25 cellular contexts compared by ENCODE assay signal in genomic region chr2:55027226-55027625, GRCh38. TPM values are rescaled to one million over a fixed set of nuclear protein-coding genes. Genes with fewer than 3 reads are reported as not detected.
A peak's percentile ranks its signal among the peaks of the same experiment; 100 is the strongest.
DNase-seq lines count a peak whose midpoint lies in the region; ATAC-seq and TF ChIP-seq lines count a peak whose summit lies in the region.
"Had no signal": no experiment of that assay in that cellular context is flagged by ENCODE, and none has a peak within 500 bp of the region (broad histone marks: within the 10 kb centered on the region; RNA-seq: fewer than 3 reads in every experiment).

No MANE protein-coding gene starts in this region.

- intact Hi-C loops in tibial artery (cut with DNase I; ENCODE audit: low total_unique reads) (no loop called here), posterior vena cava (cut with DNase I) (no loop called here)

- H3F3A ChIP-seq in GM23338 (replicated peaks; ENCODE audit: low read depth) (no peaks in the 10 kb centered on the region), neural progenitor cell (ENCODE audit: low read depth) (peaks cover 13% of the 10 kb centered on the region)

- H3K4me3 ChIP-seq in BLaER1 treated with 17β-estradiol and CSF1 and Interleukin-3, amounts not matched to agents 10 nM and 100 nM = no peak overlapping the region
- H3K4me3 ChIP-seq in GM23338 (no peak overlapping the region), neural progenitor cell (no peak overlapping the region), tibial artery (no peak overlapping the region)
- H3K4me3 ChIP-seq: K562 had no signal

- DNase-seq in GM23338 (ENCODE audit: low spot score) (no peak), cerebellar cortex (ENCODE audit: low spot score) (peak; percentile 54), neural progenitor cell (ENCODE audit: low spot score) (no peak), NCI-H82 (lab: John Stamatoyannopoulos, UW) (no peak), tibial artery (no peak), ACHN (no peak), posterior vena cava (ENCODE audit: low spot score) (no peak)
- DNase-seq: AML-193; Caco-2; CD8-positive, alpha-beta T cell; EL; GF-D8; HCEC 1CT; NCI-H1105 treated with DMSO at 0.1 percent for 48 hours; NCI-H146; NCI-H1930; NCI-H2107; NCI-H524 treated with DMSO at 0.1 percent for 48 hours; NCI-H774; NK-92 treated with Interleukin-12 subunit alpha and Interleukin-12 subunit beta, amount 100 ng/mL, for 24 hours; Right ventricle myocardium superior; RPMI8226 had no signal

- H3K36me3 ChIP-seq in BLaER1 treated with 17β-estradiol and CSF1 and Interleukin-3, amounts not matched to agents 10 nM and 100 nM = peaks cover 0 to 91% (median 50%) of the 10 kb centered on the region in 11 experiments; a peak in 18 of 22 replicates
- H3K36me3 ChIP-seq in GM23338 (ENCODE audit: insufficient read depth) (no peaks in the 10 kb centered on the region), neural progenitor cell (peaks cover 3% of the 10 kb centered on the region), tibial artery (no peaks in the 10 kb centered on the region)

- peaks cover 55 to 100% (median 85%) of the 10 kb centered on the region in 11 experiments for H4K20me1 ChIP-seq in BLaER1 treated with 17β-estradiol and CSF1 and Interleukin-3, amounts not matched to agents 10 nM and 100 nM
- H4K20me1 ChIP-seq in GM23338 (replicated peaks; ENCODE audit: insufficient read depth) (peaks cover 51% of the 10 kb centered on the region), neural progenitor cell (ENCODE audit: low read depth) (peaks cover 37% of the 10 kb centered on the region)

- no peak; the same call in 2 of the 3 replicates for ATAC-seq in GM23338
- ATAC-seq: K562 had no signal

- TF ChIP-seq CTCF in GM23338 (conservative IDR thresholded peaks at IDR 0.05; ENCODE audit: low read depth in 2 of 2) (no peak), neural progenitor cell (IDR thresholded peaks at IDR 0.05) (no peak), tibial artery (IDR thresholded peaks at IDR 0.05) (no peak)

- H3K27ac Mint-ChIP-seq in GM23338 (no peak overlapping the region), neural progenitor cell (no peak overlapping the region)
- H3K27ac Mint-ChIP-seq: CD8-positive, alpha-beta T cell had no signal

- H3K4me1 Mint-ChIP-seq in GM23338 (peaks cover 24% of the 10 kb centered on the region), neural progenitor cell (no peaks in the 10 kb centered on the region)

- no peaks in the 10 kb centered on the region for H3K9me2 ChIP-seq in GM23338 (ENCODE audit: insufficient read depth)

- no peaks in the 10 kb centered on the region for H3K27me3 ChIP-seq in BLaER1 treated with 17β-estradiol and CSF1 and Interleukin-3, amounts not matched to agents 10 nM and 100 nM
- no peaks in the 10 kb centered on the region for H3K27me3 ChIP-seq in GM23338 (ENCODE audit: insufficient read depth)
- no peaks in the 10 kb centered on the region for H3K27me3 ChIP-seq in neural progenitor cell
- no peaks in the 10 kb centered on the region for H3K27me3 ChIP-seq in tibial artery

- no peak overlapping the region for H3K4me3 Mint-ChIP-seq in GM23338
- H3K4me3 Mint-ChIP-seq in neural progenitor cell = no peak overlapping the region
- H3K4me3 Mint-ChIP-seq: CD8-positive, alpha-beta T cell had no signal

- 0 out of 22 replicates have a peak, but pooled peaks cover 0 to 7% (median 0%) of the 10 kb centered on the region in 11 experiments for H3K9me3 ChIP-seq in BLaER1 treated with 17β-estradiol and CSF1 and Interleukin-3, amounts not matched to agents 10 nM and 100 nM (replicated peaks in 1 of 11)
- no peaks in the 10 kb centered on the region for H3K9me3 ChIP-seq in neural progenitor cell (ENCODE audit: low read depth)
- H3K9me3 ChIP-seq in tibial artery = no peaks in the 10 kb centered on the region
- H3K9me3 ChIP-seq: Caco-2 had no signal

- H2AFZ ChIP-seq in GM23338 = no peak overlapping the region
- H2AFZ ChIP-seq in neural progenitor cell (replicated peaks) = no peak overlapping the region

- H3K79me2 ChIP-seq in GM23338 (replicated peaks; ENCODE audit: insufficient read depth) (peaks cover 98% of the 10 kb centered on the region), neural progenitor cell (ENCODE audit: low read depth) (peaks cover 100% of the 10 kb centered on the region)

- H3K27me3 Mint-ChIP-seq in GM23338 (ENCODE audit: insufficient read depth, low read depth, poor library complexity) = no peaks in the 10 kb centered on the region
- H3K27me3 Mint-ChIP-seq in neural progenitor cell (ENCODE audit: insufficient read depth, low read depth) = peaks cover 4% of the 10 kb centered on the region

- H3K36me3 Mint-ChIP-seq in GM23338 (ENCODE audit: low read depth) (no peaks in the 10 kb centered on the region; the same call in 2 of the 3 replicates), neural progenitor cell (peaks cover 19% of the 10 kb centered on the region)
- H3K36me3 Mint-ChIP-seq: CD8-positive, alpha-beta T cell had no signal

- H3K27ac ChIP-seq in BLaER1 treated with 17β-estradiol and CSF1 and Interleukin-3, amounts not matched to agents 10 nM and 100 nM = peak overlapping the region in 10 of 11 experiments; percentile 34 to 90 (median 60); a peak in 17 of 22 replicates
- H3K27ac ChIP-seq in GM23338 (ENCODE audit: low read depth) = peak overlapping the region; percentile 39; the same call in 1 of the 2 replicates
- H3K27ac ChIP-seq in neural progenitor cell = peak overlapping the region; percentile 19
- no peak overlapping the region for H3K27ac ChIP-seq in tibial artery
- H3K27ac ChIP-seq: C4-2B had no signal

- in situ Hi-C loops in ACHN (cut with HindIII; ENCODE audit: low pct_ligation_motif_present, low pct_unique_long_range_greater_than_20kb, low sequenced_read_pairs) = no loop called here

- peaks cover 51 to 99% (median 87%) of the 10 kb centered on the region in 10 experiments for H3K4me1 ChIP-seq in BLaER1 treated with 17β-estradiol and CSF1 and Interleukin-3, amounts not matched to agents 10 nM and 100 nM
- H3K4me1 ChIP-seq in GM23338 (ENCODE audit: insufficient read depth) (peaks cover 71% of the 10 kb centered on the region), neural progenitor cell (peaks cover 6% of the 10 kb centered on the region), tibial artery (peaks cover 10 to 96% (median 66%) of the 10 kb centered on the region in 4 donors)

- no peaks in the 10 kb centered on the region for H3K9me3 Mint-ChIP-seq in GM23338
- peaks cover 13% of the 10 kb centered on the region for H3K9me3 Mint-ChIP-seq in neural progenitor cell
- H3K9me3 Mint-ChIP-seq: CD8-positive, alpha-beta T cell had no signal

- H3K9ac ChIP-seq in BLaER1 treated with 17β-estradiol and CSF1 and Interleukin-3, amounts not matched to agents 10 nM and 100 nM = peak overlapping the region in 8 of 11 experiments; percentile 5 to 45 (median 33); a peak in 4 of 22 replicates
- H3K9ac ChIP-seq in neural progenitor cell = no peak overlapping the region

- peak overlapping the region; percentile 65 to 83 (median 78); a peak in 21 of 22 replicates for H3K4me2 ChIP-seq in BLaER1 treated with 17β-estradiol and CSF1 and Interleukin-3, amounts not matched to agents 10 nM and 100 nM
- H3K4me2 ChIP-seq in GM23338 = peak overlapping the region; percentile 24; the same call in 1 of the 2 replicates
- no peak overlapping the region for H3K4me2 ChIP-seq in neural progenitor cell

TF ChIP-seq in GM23338, 12 proteins besides CTCF, POLR2A, EP300 and RAD21 (continues in another document):
- TF ChIP-seq ZNF114 (CRISPR knock-in tag; IDR thresholded peaks at IDR 0.05) = no peak
- no peak for TF ChIP-seq ZNF331 (CRISPR knock-in tag; IDR thresholded peaks at IDR 0.05; ENCODE audit: low read depth)
- TF ChIP-seq STAT1 (IDR thresholded peaks at IDR 0.05; ENCODE audit: unreplicated experiment) = no peak
- no peak for TF ChIP-seq CREB1 (CRISPR knock-in tag; IDR thresholded peaks at IDR 0.05; ENCODE audit: low read depth)

RNA-seq across cellular contexts. Expression of gene RTN4, which starts 23.0 kb away (rescaled TPM):
- total RNA-seq in GM23338 (2014; rRNA removed; shearing (Covaris generic)) = 221 and 244 TPM in 2 replicates
- 218 and 221 TPM in 2 replicates for polyA plus RNA-seq in GM23338 (2016; fragmentation: Nextera tagmentation; extraction: Ambion mirVana)
- 112 and 157 TPM in 2 replicates for total RNA-seq in neural progenitor cell (ENCODE audit: low replicate concordance)
- 100 to 1,000 TPM; 324 to 410 TPM for total RNA-seq in posterior vena cava

Comparison
In these comparisons a context has a peak if more than half of its experiments do, and no peak if none do; other contexts are left out.
1. H3K27ac ChIP-seq: peak in BLaER1 treated with 17β-estradiol and CSF1 and Interleukin-3, amounts not matched to agents 10 nM and 100 nM (10 of 11), GM23338 (single experiment) and neural progenitor cell (single experiment); none in tibial artery (0 of 2).